21 cellular contexts compared by ENCODE assay signal in the genomic region with DNA sequence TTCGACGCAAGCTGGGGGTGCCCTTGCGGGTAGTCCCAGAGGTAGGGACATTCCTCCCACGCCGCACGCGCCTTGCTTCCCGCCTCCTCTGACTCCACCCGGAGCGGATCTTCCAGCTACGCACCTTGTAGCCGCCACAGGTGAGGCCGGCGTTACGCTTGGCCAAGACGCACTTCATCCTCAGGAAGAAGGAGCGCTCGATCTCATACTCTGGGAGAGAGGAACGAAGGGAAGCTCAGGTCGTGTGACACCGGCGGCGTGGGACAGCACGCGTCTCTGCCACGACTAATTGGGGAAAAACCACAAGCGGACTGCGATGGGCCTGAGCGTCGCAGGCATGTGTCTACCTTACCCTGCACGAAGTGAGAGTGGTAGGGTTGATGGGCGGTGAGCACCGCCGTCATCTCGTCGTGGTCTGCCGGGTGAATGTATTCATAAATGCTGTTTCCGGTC. TPM values are rescaled to one million over a fixed set of nuclear protein-coding genes. Genes with fewer than 3 reads are reported as not detected.
"Had no signal": no experiment of that assay in that cellular context is flagged by ENCODE, and none has a peak within 500 bp of the region (broad histone marks: within the 10 kb centered on the region; RNA-seq: fewer than 3 reads in every experiment).

No MANE protein-coding gene starts in this region.

- H3K36me3 ChIP-seq: esophagus squamous epithelium, heart right ventricle, stomach, upper lobe of left lung had no signal

- H3K9me3 Mint-ChIP-seq: activated T-helper 1 cell treated with anti-CD3 and anti-CD28 coated beads, Interleukin-12 subunit alpha, Interleukin-12 subunit beta, Interleukin-2, Interleukin-4 antibody, amounts not matched to agents 30 ng/mL and 10 ng/mL and 1 ng/mL, durations not matched to agents 14 hours and 24 hours and 36 hours had no signal

- H3K79me2 ChIP-seq: parathyroid adenoma had no signal

- H3K4me3 Mint-ChIP-seq: activated naive CD8-positive, alpha-beta T cell; activated T-helper 1 cell treated with anti-CD3 and anti-CD28 coated beads, Interleukin-12 subunit alpha, Interleukin-12 subunit beta, Interleukin-2, Interleukin-4 antibody, amounts not matched to agents 30 ng/mL and 10 ng/mL and 1 ng/mL, durations not matched to agents 14 hours and 24 hours and 36 hours; naive thymus-derived CD8-positive, alpha-beta T cell had no signal

- H3K36me3 Mint-ChIP-seq: activated naive CD8-positive, alpha-beta T cell had no signal

- H3K4me3 ChIP-seq: esophagus squamous epithelium, heart right ventricle, SK-N-MC, stomach, upper lobe of left lung had no signal

- H3K27ac ChIP-seq: esophagus squamous epithelium, heart right ventricle, parathyroid adenoma, SK-N-MC, stomach, upper lobe of left lung had no signal

- H3K9ac ChIP-seq: parathyroid adenoma had no signal

- H3K27ac Mint-ChIP-seq: activated naive CD8-positive, alpha-beta T cell; activated T-helper 1 cell treated with anti-CD3 and anti-CD28 coated beads, Interleukin-12 subunit alpha, Interleukin-12 subunit beta, Interleukin-2, Interleukin-4 antibody, amounts not matched to agents 30 ng/mL and 10 ng/mL and 1 ng/mL, durations not matched to agents 14 hours and 24 hours and 36 hours had no signal

- ATAC-seq: naive thymus-derived CD8-positive, alpha-beta T cell had no signal

- H3K4me1 ChIP-seq: parathyroid adenoma had no signal

- DNase-seq: activated CD4-positive, CD25-positive, alpha-beta regulatory T cell; activated gamma-delta T cell treated with Interleukin-2 at 50 U/mL for 16 hours; effector CD4-positive, alpha-beta T cell; esophagus squamous epithelium; heart right ventricle; mesenchymal stem cell; naive thymus-derived CD8-positive, alpha-beta T cell; stimulated activated CD4-positive, alpha-beta T cell treated with anti-CD3 and anti-CD28 coated beads, Interleukin-2, amount 100 ng/mL, for 24 hours; stomach; T-helper 1 cell; T1000 had no signal

RNA-seq across cellular contexts. Expression of a gene that starts 15.5 kb away (rescaled TPM):
- total RNA-seq: activated CD8-positive, alpha-beta memory T cell treated with anti-CD3 and anti-CD28 coated beads for 36 hours; bronchial epithelial cell; cerebellum; heart right ventricle; mucosa of gallbladder; naive thymus-derived CD8-positive, alpha-beta T cell; temporal lobe; upper lobe of left lung had no signal
- polyA plus RNA-seq: heart right ventricle; naive thymus-derived CD8-positive, alpha-beta T cell; stomach had no signal
